Comparison of ENCODE assay signal across 21 cellular contexts in the genomic region with DNA sequence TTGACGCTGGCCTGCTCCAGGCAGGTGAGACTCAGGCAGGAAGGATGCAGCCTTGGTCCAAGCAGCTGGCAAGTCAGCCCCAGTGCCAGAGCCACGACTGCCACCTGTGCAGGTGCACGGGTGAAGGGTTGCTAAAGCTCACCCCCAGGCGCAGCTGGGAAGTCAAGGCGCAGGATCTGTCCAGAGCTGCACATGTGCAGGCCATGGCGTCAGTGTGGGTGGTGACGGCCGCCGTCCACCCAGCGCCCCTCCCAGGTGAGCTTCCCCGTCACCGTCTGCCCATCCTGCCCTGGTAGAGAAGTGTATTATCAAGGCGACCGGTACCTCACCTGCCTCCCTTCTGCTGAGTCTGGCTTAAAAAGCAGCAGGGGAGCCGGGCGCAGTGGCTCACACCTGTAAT.
"Had no signal": no experiment of that assay in that cellular context is flagged by ENCODE, and none has a peak within 500 bp of the region (broad histone marks: within the 10 kb centered on the region; RNA-seq: fewer than 3 reads in every experiment).

No MANE protein-coding gene starts in this region.

- DNase-seq: islet precursor cell; left ventricle myocardium inferior; mesendoderm; naive B cell; natural killer cell; nephron progenitor cell; ovary; right lobe of liver; stimulated activated CD4-positive, alpha-beta T cell treated with anti-CD3 and anti-CD28 coated beads, Interleukin-1b, Interleukin-23, amount 100 ng/mL, for 48 hours; stimulated activated CD4-positive, alpha-beta T cell treated with anti-CD3 and anti-CD28 coated beads, Interleukin-2, amount 100 ng/mL, for 48 hours; stimulated activated CD4-positive, alpha-beta T cell treated with anti-CD3 and anti-CD28 coated beads, Interleukin-4, amount 100 ng/mL, for 4 hours; stimulated activated CD8-positive, alpha-beta memory T cell treated with anti-CD3 and anti-CD28 coated beads, Interleukin-4, amount 100 ng/mL, for 48 hours; stimulated activated naive CD4-positive, alpha-beta T cell treated with Interleukin-2 at 50 U/mL for 16 hours; stimulated activated naive CD8-positive, alpha-beta T cell treated with anti-CD3 and anti-CD28 coated beads, Interleukin-15, amount 100 ng/mL, for 72 hours; substantia nigra had no signal

- H3K4me3 ChIP-seq: left ventricle myocardium inferior, lung, neural progenitor cell, ovary, right atrium auricular region, right lobe of liver, smooth muscle cell, tibial nerve, vagina had no signal

- H3K9ac ChIP-seq: neural progenitor cell had no signal

- H3K4me1 ChIP-seq: neural progenitor cell, right lobe of liver had no signal

- H3K27me3 ChIP-seq: neural progenitor cell, ovary, right atrium auricular region, right lobe of liver, tibial nerve, vagina had no signal

- H2AFZ ChIP-seq: neural progenitor cell had no signal

- H3K9me3 ChIP-seq: left ventricle myocardium inferior, ovary, right atrium auricular region, right lobe of liver, tibial nerve, vagina had no signal

- H3K4me2 ChIP-seq: neural progenitor cell, smooth muscle cell had no signal

- H3K27ac ChIP-seq: left ventricle myocardium inferior, neural progenitor cell, ovary, right atrium auricular region, right lobe of liver, tibial nerve, vagina had no signal

- H3K36me3 ChIP-seq: left ventricle myocardium inferior, neural progenitor cell, ovary, right lobe of liver, vagina had no signal
